In the genomic region with DNA sequence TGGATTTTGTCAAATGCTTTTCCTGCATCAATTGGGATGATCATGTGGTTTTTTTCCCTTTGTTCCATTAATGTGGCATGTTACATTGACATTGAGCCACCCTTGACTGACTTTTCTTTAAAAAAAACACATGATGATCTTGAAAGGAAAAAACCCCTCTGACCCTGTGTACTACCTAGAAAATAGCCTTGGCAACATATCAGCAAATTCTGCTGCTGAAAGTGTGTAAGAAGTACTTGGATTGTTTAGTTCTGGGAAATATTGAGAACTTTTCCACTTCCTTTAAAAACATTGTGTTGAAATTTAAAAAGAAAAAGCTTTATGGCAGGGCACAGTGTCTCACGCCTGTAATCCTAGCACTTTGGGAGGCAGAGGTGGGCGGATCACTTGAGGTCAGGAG, we compare ENCODE assay signal across 18 cellular contexts. TPM values are rescaled to one million over a fixed set of nuclear protein-coding genes. Genes with fewer than 3 reads are reported as not detected.
A peak's percentile ranks its signal among the peaks of the same experiment; 100 is the strongest.
DNase-seq lines count a peak whose midpoint lies in the region; ATAC-seq and TF ChIP-seq lines count a peak whose summit lies in the region.
"Had no signal": no experiment of that assay in that cellular context is flagged by ENCODE, and none has a peak within 500 bp of the region (broad histone marks: within the 10 kb centered on the region; RNA-seq: fewer than 3 reads in every experiment).

No MANE protein-coding gene starts in this region.

- no peaks in the 10 kb centered on the region for H3K27me3 ChIP-seq in adrenal gland
- H3K27me3 ChIP-seq in esophagus squamous epithelium = no peaks in the 10 kb centered on the region
- H3K27me3 ChIP-seq in psoas muscle (ENCODE audit: insufficient read depth in 3 of 3, low read length in 2 of 3) = no peaks in the 10 kb centered on the region
- no peaks in the 10 kb centered on the region for H3K27me3 ChIP-seq in thyroid gland

- 46 to 77% (median 60%) methylated on average over 2 of the region's 2 CpGs for WGBS in adrenal gland, 4 donors
- 72 to 89% methylated on average over 2 of the region's 2 CpGs for WGBS in esophagus squamous epithelium, 2 donors
- WGBS in psoas muscle, 3 donors = 69 to 71% (median 70%) methylated on average over 2 of the region's 2 CpGs
- 77 to 92% methylated on average over 2 of the region's 2 CpGs for WGBS in thyroid gland, 2 donors

- TF ChIP-seq CTCF in adrenal gland (IDR thresholded peaks at IDR 0.05) = no peak
- TF ChIP-seq CTCF in esophagus squamous epithelium (IDR thresholded peaks at IDR 0.05) = no peak
- TF ChIP-seq CTCF in psoas muscle (IDR thresholded peaks at IDR 0.05) = no peak
- no peak for TF ChIP-seq CTCF in thyroid gland (IDR thresholded peaks at IDR 0.05)

- peak overlapping the region in 3 of 5 donors; percentile 50 to 67 (median 56) for H3K27ac ChIP-seq in adrenal gland
- peak overlapping the region in 3 of 4 donors; percentile 38 to 71 (median 70) for H3K27ac ChIP-seq in esophagus squamous epithelium
- H3K27ac ChIP-seq in psoas muscle = peak overlapping the region; percentile 96
- peak overlapping the region; percentile 52 to 75 (median 63) for H3K27ac ChIP-seq in thyroid gland
- H3K27ac ChIP-seq: RWPE1 had no signal

- DNase-seq in adrenal gland (peak in 1 of 7 donors; percentile 14), esophagus squamous epithelium (lab: John Stamatoyannopoulos, UW) (no peak), psoas muscle (no peak), thyroid gland (no peak), COLO829 (ENCODE audit: low spot score) (no peak)
- DNase-seq in stimulated activated CD4-positive, alpha-beta T cell treated with anti-CD3 and anti-CD28 coated beads, Interleukin-2, amount 100 ng/mL, for 48 hours = no peak
- DNase-seq: CD4-positive, alpha-beta T cell; DND-41; GDM1; KG1; NCI-H1092; NCI-H1694; NCI-H345; NCI-H69; NK-92 treated with Interleukin-12 subunit alpha and Interleukin-12 subunit beta, amount 100 ng/mL, for 24 hours; OCI-M1 had no signal

- H3K36me3 ChIP-seq in adrenal gland (replicated peaks in 1 of 2) (no peaks in the 10 kb centered on the region), esophagus squamous epithelium (no peaks in the 10 kb centered on the region), psoas muscle (ENCODE audit: insufficient read depth in 1 of 2, low read depth in 1 of 2) (peaks cover 2 to 39% of the 10 kb centered on the region in 2 donors), thyroid gland (peaks cover 4 to 6% of the 10 kb centered on the region in 2 donors)

- intact Hi-C loops in adrenal gland (cut with DNase I) = no loop called here
- intact Hi-C loops in esophagus squamous epithelium (cut with DNase I) = no loop called here
- intact Hi-C loops in psoas muscle (cut with DNase I) = no loop called here
- intact Hi-C loops in thyroid gland (cut with DNase I) = no loop called here

- H3K4me1 ChIP-seq in adrenal gland (replicated peaks in 1 of 2) (peaks cover 37 to 46% of the 10 kb centered on the region in 2 donors), esophagus squamous epithelium (peaks cover 0 to 21% (median 11%) of the 10 kb centered on the region in 3 donors), psoas muscle (peaks cover 61% of the 10 kb centered on the region), thyroid gland (peaks cover 34 to 39% of the 10 kb centered on the region in 2 donors)

- H3K4me3 ChIP-seq in adrenal gland = no peak overlapping the region
- no peak overlapping the region for H3K4me3 ChIP-seq in esophagus squamous epithelium
- no peak overlapping the region for H3K4me3 ChIP-seq in psoas muscle
- no peak overlapping the region for H3K4me3 ChIP-seq in thyroid gland (replicated peaks in 1 of 3)

- H3K9me3 ChIP-seq in adrenal gland (replicated peaks in 1 of 3) (no peaks in the 10 kb centered on the region), esophagus squamous epithelium (no peaks in the 10 kb centered on the region), psoas muscle (no peaks in the 10 kb centered on the region), thyroid gland (no peaks in the 10 kb centered on the region)

- TF ChIP-seq POLR2A in adrenal gland (IDR thresholded peaks at IDR 0.05) = no peak
- no peak for TF ChIP-seq POLR2A in esophagus squamous epithelium (IDR thresholded peaks at IDR 0.05)
- no peak for TF ChIP-seq POLR2A in thyroid gland (IDR thresholded peaks at IDR 0.05)

- no peak for ATAC-seq in psoas muscle
- no peak for ATAC-seq in HG02840 (IDR thresholded peaks at IDR 0.05; ENCODE audit: low FRiP score, unreplicated experiment)

RNA-seq across cellular contexts. Expression of gene ACACB, which starts 20.7 kb away (rescaled TPM):
- total RNA-seq in adrenal gland (100 to 1,000 TPM in 2 of 8 donors, 10 to 100 TPM in 6; 41.1 to 143 (median 74.0) TPM), esophagus squamous epithelium (10 to 100 TPM in 3 of 4 donors, 1 to 10 TPM in 1; 5.9 to 48.4 (median 27.3) TPM), psoas muscle (100 to 1,000 TPM; 113 to 503 (median 331) TPM), thyroid gland (100 to 1,000 TPM; 115 to 178 (median 140) TPM)
- polyA plus RNA-seq in adrenal gland (10 to 100 TPM; 35.5 to 87.0 (median 47.5) TPM), psoas muscle (100 to 1,000 TPM in 2 of 3 donors, 10 to 100 TPM in 1; 27.0 to 275 (median 136) TPM)

RNA-seq across cellular contexts. Expression of gene UNG, which starts 39.7 kb away (rescaled TPM):
- 100 to 1,000 TPM in 3 of 8 donors, 10 to 100 TPM in 5; 55.9 to 135 (median 84.0) TPM for total RNA-seq in adrenal gland
- polyA plus RNA-seq in adrenal gland = 10 to 100 TPM; 52.5 to 74.2 (median 68.7) TPM
- 10 to 100 TPM; 28.0 to 43.1 (median 38.7) TPM for total RNA-seq in esophagus squamous epithelium
- total RNA-seq in psoas muscle = 10 to 100 TPM; 40.4 to 68.9 (median 42.1) TPM
- 10 to 100 TPM; 34.3 to 93.1 (median 36.7) TPM for polyA plus RNA-seq in psoas muscle
- 10 to 100 TPM; 33.1 to 45.5 (median 37.5) TPM for total RNA-seq in thyroid gland

RNA-seq across cellular contexts. Expression of gene ALKBH2, which starts 43.8 kb away (rescaled TPM):
- total RNA-seq in adrenal gland (10 to 100 TPM in 6 of 8 donors, 1 to 10 TPM in 2; 4.2 to 19.9 (median 12.9) TPM), esophagus squamous epithelium (10 to 100 TPM in 3 of 4 donors, 1 to 10 TPM in 1; 7.9 to 20.6 (median 14.8) TPM), psoas muscle (10 to 100 TPM in 3 of 4 donors, 1 to 10 TPM in 1; 7.3 to 25.3 (median 17.7) TPM), thyroid gland (10 to 100 TPM in 3 of 4 donors, 1 to 10 TPM in 1; 7.6 to 34.5 (median 16.7) TPM)
- polyA plus RNA-seq in adrenal gland (10 to 100 TPM; 18.3 to 43.6 (median 40.8) TPM), psoas muscle (10 to 100 TPM; 28.0 to 50.4 (median 28.5) TPM)
